Comparison of ENCODE assay signal across 8 cellular contexts in the genomic region with DNA sequence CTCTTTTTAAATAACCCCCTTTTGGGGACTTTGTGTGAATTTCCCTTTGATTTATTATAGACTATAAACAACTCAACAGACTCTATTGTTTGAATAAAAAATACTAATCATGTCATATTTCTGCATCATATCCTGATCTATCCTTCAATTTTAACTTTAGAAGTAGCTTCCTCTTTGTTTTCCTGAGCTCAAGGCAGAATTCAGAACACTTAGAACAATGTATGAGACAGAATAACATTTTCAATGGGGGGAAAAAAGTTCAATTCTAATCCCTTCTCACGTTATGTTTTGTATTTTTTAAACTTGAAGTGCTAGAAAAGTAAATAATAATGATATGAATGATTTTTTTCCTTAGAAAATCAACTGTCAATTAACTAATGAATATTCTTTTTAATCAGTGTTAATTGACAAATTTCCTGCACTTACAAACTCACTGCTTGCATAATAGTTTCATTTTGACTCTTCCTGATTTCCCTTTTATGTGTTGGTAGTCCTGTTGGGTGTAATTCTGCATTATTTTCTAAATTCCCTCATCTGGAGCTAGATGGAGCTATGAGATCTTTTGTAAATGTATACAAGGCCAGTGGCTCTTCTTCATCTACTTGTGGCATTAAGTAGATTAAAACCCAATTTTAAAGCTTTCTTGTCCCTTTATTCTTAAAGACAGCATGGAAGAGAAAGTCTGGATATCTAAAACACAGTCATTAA.
DNase-seq lines count a peak whose midpoint lies in the region; ATAC-seq, FAIRE-seq and TF ChIP-seq lines count a peak whose summit lies in the region.

No MANE protein-coding gene starts in this region.

- H3K4me1 Mint-ChIP-seq in activated naive CD8-positive, alpha-beta T cell treated with anti-CD3 and anti-CD28 coated beads, Interleukin-2, amount 50 U/mL, for 24 hours = peaks cover 11% of the 10 kb centered on the region

- peak; percentile 72 for TF ChIP-seq CTCF in VCaP (conservative IDR thresholded peaks at IDR 0.05)

- H3K4me3 Mint-ChIP-seq in activated naive CD8-positive, alpha-beta T cell treated with anti-CD3 and anti-CD28 coated beads, Interleukin-2, amount 50 U/mL, for 24 hours = no peak overlapping the region

- no peaks in the 10 kb centered on the region for H3K36me3 Mint-ChIP-seq in activated naive CD8-positive, alpha-beta T cell treated with anti-CD3 and anti-CD28 coated beads, Interleukin-2, amount 50 U/mL, for 24 hours (ENCODE audit: low read depth)

- ATAC-seq in GM19395 (IDR thresholded peaks at IDR 0.05; ENCODE audit: unreplicated experiment) = no peak
- no peak for ATAC-seq in activated naive CD8-positive, alpha-beta T cell treated with anti-CD3 and anti-CD28 coated beads, Interleukin-2, amount 50 U/mL, for 24 hours

- H3K27me3 Mint-ChIP-seq in activated naive CD8-positive, alpha-beta T cell treated with anti-CD3 and anti-CD28 coated beads, Interleukin-2, amount 50 U/mL, for 24 hours = no peaks in the 10 kb centered on the region

- H3K27ac Mint-ChIP-seq in activated naive CD8-positive, alpha-beta T cell treated with anti-CD3 and anti-CD28 coated beads, Interleukin-2, amount 50 U/mL, for 24 hours = no peak overlapping the region

- H3K9me3 Mint-ChIP-seq in activated naive CD8-positive, alpha-beta T cell treated with anti-CD3 and anti-CD28 coated beads, Interleukin-2, amount 50 U/mL, for 24 hours = peaks cover 8% of the 10 kb centered on the region

- no peak overlapping the region for H3K27ac ChIP-seq in VCaP

- DNase-seq in COR-L47 (lab: John Stamatoyannopoulos, UW) (peak; percentile 20), Kasumi-1 (lab: John Stamatoyannopoulos, UW) (peak; percentile 0 to 1), occipital lobe (lab: John Stamatoyannopoulos, UW) (no peak), GOT3 (lab: John Stamatoyannopoulos, UW) (no peak)
- DNase-seq in activated naive CD8-positive, alpha-beta T cell treated with anti-CD3 and anti-CD28 coated beads, Interleukin-2, amount 50 U/mL, for 24 hours = no peak

- peak; percentile 96 for FAIRE-seq in islet of Langerhans (lab: Jason Lieb, UNC)

Comparison
In these comparisons a context has a peak if more than half of its experiments do, and no peak if none do; other contexts are left out.
1. DNase-seq: peak in COR-L47 (single experiment) and Kasumi-1 (2 of 2); none in occipital lobe (single experiment), GOT3 (single experiment) and activated naive CD8-positive, alpha-beta T cell treated with anti-CD3 and anti-CD28 coated beads, Interleukin-2, amount 50 U/mL, for 24 hours (single experiment).